In the genomic region with DNA sequence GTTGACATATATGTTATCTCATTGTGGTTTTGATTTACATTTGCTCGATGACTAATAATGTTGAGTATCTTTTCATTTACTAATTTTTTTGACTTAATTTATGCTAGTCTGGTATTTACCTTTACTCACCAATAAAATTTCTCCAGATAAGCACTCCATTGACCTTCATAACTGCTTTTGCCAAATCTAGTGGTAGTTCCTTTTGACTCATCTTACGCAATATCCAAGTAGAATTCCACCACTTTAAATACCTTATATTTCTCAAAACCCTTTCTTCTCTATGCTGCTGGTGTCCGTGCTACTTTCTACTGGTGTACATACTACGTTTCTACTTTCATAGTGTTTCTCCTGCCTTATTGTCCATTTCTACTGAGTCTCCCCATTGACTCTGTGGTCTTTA, we compare ENCODE assay signal across 26 cellular contexts.
"Had no signal": no experiment of that assay in that cellular context is flagged by ENCODE, and none has a peak within 500 bp of the region (broad histone marks: within the 10 kb centered on the region; RNA-seq: fewer than 3 reads in every experiment).

No MANE protein-coding gene starts in this region.

- H3K36me3 ChIP-seq: esophagus muscularis mucosa, gastroesophageal sphincter, heart right ventricle had no signal

- H3K27ac ChIP-seq: body of pancreas, esophagus muscularis mucosa, gastroesophageal sphincter, heart right ventricle, VCaP had no signal

- H3K9me3 ChIP-seq: body of pancreas, esophagus muscularis mucosa, gastroesophageal sphincter had no signal

- H3K4me1 ChIP-seq: body of pancreas, esophagus muscularis mucosa, gastroesophageal sphincter, heart right ventricle had no signal

- H3K27me3 ChIP-seq: body of pancreas, esophagus muscularis mucosa, gastroesophageal sphincter, heart right ventricle had no signal

- H3K4me3 ChIP-seq: body of pancreas, esophagus muscularis mucosa, gastroesophageal sphincter, heart right ventricle had no signal

- DNase-seq: activated CD4-positive, alpha-beta memory T cell treated with anti-CD3 and anti-CD28 coated beads, Interleukin-2, amount 10 ng/mL, durations not matched to agents 7 days and 5 days; activated CD4-positive, alpha-beta T cell treated with anti-CD3 and anti-CD28 coated beads for 1 hour; activated CD4-positive, alpha-beta T cell treated with anti-CD3 and anti-CD28 coated beads for 4 hours; activated CD4-positive, alpha-beta T cell treated with anti-CD3 and anti-CD28 coated beads, Interleukin-2, amount 10 ng/mL, durations not matched to agents 7 days and 5 days; activated CD4-positive, alpha-beta T cell treated with anti-CD3 and anti-CD28 coated beads, Interleukin-2, amount 50 U/mL, for 4 hours; activated CD8-positive, alpha-beta memory T cell treated with anti-CD3 and anti-CD28 coated beads, Interleukin-2, amount 50 U/mL, for 48 hours; activated effector memory CD4-positive, alpha-beta T cell treated with Interleukin-2 at 50 U/mL for 16 hours; activated gamma-delta T cell treated with Interleukin-2 at 50 U/mL for 16 hours; activated naive CD4-positive, alpha-beta T cell treated with anti-CD3 and anti-CD28 coated beads, Interleukin-2, amount 50 U/mL, for 16 hours; activated naive CD4-positive, alpha-beta T cell treated with Interleukin-2 at 50 U/mL for 16 hours; activated T-cell treated with anti-CD3 and anti-CD28 coated beads for 4 hours; activated T-cell treated with anti-CD3 and anti-CD28 coated beads, Interleukin-2, amount 50 U/mL, for 24 hours; amygdala; aorta; body of pancreas; cortex of kidney; dermis blood vessel endothelial cell; effector CD4-positive, alpha-beta T cell; effector memory CD8-positive, alpha-beta T cell; erythroblast; foreskin melanocyte; heart right ventricle; T-helper 2 cell had no signal
